24 cellular contexts compared by ENCODE assay signal in the genomic region with DNA sequence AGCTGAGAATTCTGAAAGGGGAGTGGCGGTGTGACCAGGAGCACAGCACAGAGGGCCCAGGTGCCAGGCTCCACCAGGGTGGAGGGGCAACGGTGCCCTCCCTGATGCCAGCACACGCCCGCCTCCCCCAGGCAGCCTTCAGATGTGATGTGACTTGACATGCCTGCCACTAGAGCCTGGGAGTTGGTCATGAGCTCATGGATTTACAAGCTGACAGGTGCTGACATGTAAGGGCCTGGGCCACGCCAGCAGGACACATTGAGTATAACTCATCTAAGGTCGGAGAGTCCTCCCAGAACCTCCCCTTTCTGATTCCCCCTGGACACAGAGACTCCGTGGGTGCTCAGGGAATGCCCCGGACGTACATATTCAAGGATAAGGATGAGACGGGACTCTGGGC.
"Had no signal": no experiment of that assay in that cellular context is flagged by ENCODE, and none has a peak within 500 bp of the region (broad histone marks: within the 10 kb centered on the region; RNA-seq: fewer than 3 reads in every experiment).

No MANE protein-coding gene starts in this region.

- H3K27ac Mint-ChIP-seq: activated CD8-positive, alpha-beta T cell treated with anti-CD3 and anti-CD28 coated beads for 36 hours; activated naive CD4-positive, alpha-beta T cell treated with anti-CD3 and anti-CD28 coated beads, Interleukin-2, amount 50 U/mL, for 72 hours; activated naive CD8-positive, alpha-beta T cell treated with anti-CD3 and anti-CD28 coated beads, Interleukin-2, amount 50 U/mL, for 24 hours; T-helper 2 cell treated with Interferon-gamma antibody and Interleukin-4, amounts not matched to agents 5 μg/mL and 100 μg/mL, for 36 hours had no signal

- DNase-seq: activated CD4-positive, alpha-beta T cell treated with anti-CD3 and anti-CD28 coated beads for 4 hours; activated CD8-positive, alpha-beta memory T cell treated with anti-CD3 and anti-CD28 coated beads, Interleukin-2, amount 50 U/mL, for 48 hours; activated CD8-positive, alpha-beta T cell treated with anti-CD3 and anti-CD28 coated beads for 36 hours; activated effector memory CD4-positive, alpha-beta T cell treated with anti-CD3 and anti-CD28 coated beads, Interleukin-2, amount 50 U/mL, for 16 hours; activated naive CD4-positive, alpha-beta T cell treated with Interleukin-2 at 50 U/mL for 16 hours; activated naive CD8-positive, alpha-beta T cell treated with anti-CD3 and anti-CD28 coated beads, Interleukin-2, amount 50 U/mL, for 24 hours; activated T-cell treated with anti-CD3 and anti-CD28 coated beads, Interleukin-2, amount 50 U/mL, for 4 hours; amniotic stem cell; body of pancreas; KG1; NCI-H1092; NCI-H1417; NCI-H1930; NCI-H2107; NCI-H2171 treated with DMSO at 0.1 percent for 48 hours; NCI-H226; NCI-H526 treated with DMSO at 0.1 percent for 48 hours; NCI-H82; SW 1271 had no signal

- H3K4me3 Mint-ChIP-seq: activated CD8-positive, alpha-beta T cell treated with anti-CD3 and anti-CD28 coated beads for 36 hours; activated naive CD8-positive, alpha-beta T cell treated with anti-CD3 and anti-CD28 coated beads, Interleukin-2, amount 50 U/mL, for 24 hours; activated T-cell treated with anti-CD3 and anti-CD28 coated beads, Interleukin-2, amount 50 U/mL, for 4 hours; T-helper 2 cell treated with Interferon-gamma antibody and Interleukin-4, amounts not matched to agents 5 μg/mL and 100 μg/mL, for 36 hours had no signal

- H3K27me3 ChIP-seq: ascending aorta, body of pancreas, cardiac muscle cell had no signal

- H3K27ac ChIP-seq: ascending aorta, body of pancreas, cardiac muscle cell, SJSA1 had no signal

- H3K36me3 Mint-ChIP-seq: activated naive CD4-positive, alpha-beta T cell treated with anti-CD3 and anti-CD28 coated beads, Interleukin-2, amount 50 U/mL, for 72 hours had no signal

- H3K4me1 Mint-ChIP-seq: activated naive CD8-positive, alpha-beta T cell treated with anti-CD3 and anti-CD28 coated beads, Interleukin-2, amount 50 U/mL, for 24 hours had no signal

- H3K4me3 ChIP-seq: ascending aorta, body of pancreas, cardiac muscle cell, SJSA1 had no signal

- H3K27me3 Mint-ChIP-seq: activated naive CD8-positive, alpha-beta T cell treated with anti-CD3 and anti-CD28 coated beads, Interleukin-2, amount 50 U/mL, for 24 hours had no signal

- H3K9me3 ChIP-seq: ascending aorta, body of pancreas, SJSA1 had no signal

- H3K4me1 ChIP-seq: ascending aorta, body of pancreas, SJSA1 had no signal

- H3K9me3 Mint-ChIP-seq: activated CD8-positive, alpha-beta T cell treated with anti-CD3 and anti-CD28 coated beads for 36 hours; activated naive CD4-positive, alpha-beta T cell treated with anti-CD3 and anti-CD28 coated beads, Interleukin-2, amount 50 U/mL, for 72 hours; activated naive CD8-positive, alpha-beta T cell treated with anti-CD3 and anti-CD28 coated beads, Interleukin-2, amount 50 U/mL, for 24 hours; activated T-cell treated with anti-CD3 and anti-CD28 coated beads, Interleukin-2, amount 50 U/mL, for 4 hours; T-helper 2 cell treated with Interferon-gamma antibody and Interleukin-4, amounts not matched to agents 5 μg/mL and 100 μg/mL, for 36 hours had no signal

- H3K36me3 ChIP-seq: ascending aorta, cardiac muscle cell, SJSA1 had no signal
